In the genomic region with DNA sequence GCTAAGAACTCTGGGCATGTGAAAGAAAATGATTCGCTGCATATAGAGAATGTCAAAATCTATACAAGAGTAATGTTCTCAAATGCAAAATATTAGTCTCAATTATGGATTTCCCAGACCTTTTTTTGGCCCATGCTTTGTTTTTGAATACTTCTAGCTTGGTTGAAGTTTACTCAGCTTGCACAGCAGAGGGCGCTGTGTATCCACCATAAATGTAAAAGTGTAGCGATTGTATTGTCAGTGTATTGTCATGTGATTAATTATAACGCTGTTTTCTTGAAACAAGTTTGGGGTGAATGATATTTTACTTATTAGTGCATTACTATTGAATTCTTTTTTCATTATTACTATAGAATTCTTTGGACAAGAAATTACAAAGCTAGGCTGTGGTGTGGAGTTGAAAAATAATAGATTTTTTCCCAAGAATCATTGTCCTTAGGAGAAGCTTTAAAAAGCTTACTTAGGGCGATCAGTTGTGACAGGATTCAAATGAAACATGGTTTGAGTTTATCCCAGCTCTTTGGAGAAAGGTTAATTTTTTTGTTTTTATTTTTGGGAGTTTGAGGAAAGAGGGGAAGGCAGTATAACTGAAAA, we compare ENCODE assay signal across 8 cellular contexts.
DNase-seq lines count a peak whose midpoint lies in the region; FAIRE-seq and TF ChIP-seq lines count a peak whose summit lies in the region.

No MANE protein-coding gene starts in this region.

- BruUV-seq in Calu3 (replicated peaks; lab: Mats Ljungman, UMichigan), result no TSS peak

- no peaks in the 10 kb centered on the region for H3K27me3 ChIP-seq in HL-60 (ENCODE audit: insufficient read depth, poor library complexity, severe bottlenecking)

- H3K27ac ChIP-seq in HL-60 (replicated peaks), result no peak overlapping the region

- H3K4me3 ChIP-seq in HL-60 (replicated peaks; ENCODE audit: insufficient read depth, low read length), result no peak overlapping the region
- H3K4me3 ChIP-seq in foreskin fibroblast (ENCODE audit: low read depth in 1 of 2, low read length in 2 of 2), result no peak overlapping the region

- TF ChIP-seq CTCF in Calu3 (IDR thresholded peaks at IDR 0.05; ENCODE audit: unreplicated experiment), result peak; percentile 69
- TF ChIP-seq CTCF in GM20000 (IDR thresholded peaks at IDR 0.05; ENCODE audit: extremely low read depth, missing control alignments), result peak; percentile 76
- TF ChIP-seq CTCF in HL-60 (IDR thresholded peaks at IDR 0.05; ENCODE audit: insufficient read depth, low read length), result peak; percentile 79
- peak; percentile 74 for TF ChIP-seq CTCF in foreskin fibroblast (IDR thresholded peaks at IDR 0.05; ENCODE audit: low read depth, low read length)

- no peaks in the 10 kb centered on the region for H3K27me3 Mint-ChIP-seq in Calu3 (ENCODE audit: unreplicated experiment)
- no peaks in the 10 kb centered on the region for H3K27me3 Mint-ChIP-seq in activated T-helper 2 cell treated with anti-CD3 and anti-CD28 coated beads, Interferon-gamma antibody, Interleukin-2, Interleukin-4, amounts not matched to agents 10 μg/mL and 5 μg/mL and 100 μg/mL, durations not matched to agents 14 hours and 24 hours and 36 hours (ENCODE audit: low read depth)

- intact Hi-C loops in Calu3 (cut with micrococcal nuclease; ENCODE audit: unreplicated experiment), result loop anchor here (1.0 to 10.0 kb wide), 6 partner anchors 59 to 1544 kb away; no protein-coding TSS in a partner anchor
- intact Hi-C loops in activated T-helper 2 cell treated with anti-CD3 and anti-CD28 coated beads, Interferon-gamma antibody, Interleukin-2, Interleukin-4, amounts not matched to agents 10 μg/mL and 5 μg/mL and 100 μg/mL, durations not matched to agents 14 hours and 24 hours and 36 hours (cut with micrococcal nuclease), result loop anchor here (2.0 to 5.0 kb wide), 2 partner anchors 62 to 219 kb away; no protein-coding TSS in a partner anchor

- H3K27ac Mint-ChIP-seq in Calu3 (ENCODE audit: unreplicated experiment), result no peak overlapping the region
- no peak overlapping the region for H3K27ac Mint-ChIP-seq in activated T-helper 2 cell treated with anti-CD3 and anti-CD28 coated beads, Interferon-gamma antibody, Interleukin-2, Interleukin-4, amounts not matched to agents 10 μg/mL and 5 μg/mL and 100 μg/mL, durations not matched to agents 14 hours and 24 hours and 36 hours

- H3K4me3 Mint-ChIP-seq in Calu3 (ENCODE audit: low read depth, unreplicated experiment), result no peak overlapping the region
- H3K4me3 Mint-ChIP-seq in activated T-helper 2 cell treated with anti-CD3 and anti-CD28 coated beads, Interferon-gamma antibody, Interleukin-2, Interleukin-4, amounts not matched to agents 10 μg/mL and 5 μg/mL and 100 μg/mL, durations not matched to agents 14 hours and 24 hours and 36 hours (ENCODE audit: low read depth), result no peak overlapping the region

- CTCF ChIA-PET in Calu3 (lab: Charles Lee), result interaction anchor here (0.6 to 1.3 kb wide), 4 partner anchors 10 to 61 kb away, joined by 3 to 8 read pairs (median 3); no protein-coding TSS in a partner anchor

- FAIRE-seq in urothelium cell line (lab: Jason Lieb, UNC), result no peak

- no peaks in the 10 kb centered on the region for H3K9me3 Mint-ChIP-seq in Calu3 (ENCODE audit: low read depth, unreplicated experiment)
- no peaks in the 10 kb centered on the region for H3K9me3 Mint-ChIP-seq in activated T-helper 2 cell treated with anti-CD3 and anti-CD28 coated beads, Interferon-gamma antibody, Interleukin-2, Interleukin-4, amounts not matched to agents 10 μg/mL and 5 μg/mL and 100 μg/mL, durations not matched to agents 14 hours and 24 hours and 36 hours

- DNase-seq in Calu3, result peak; percentile 62
- DNase-seq in GM20000 (ENCODE audit: low spot score), result peak; percentile 34
- peak; percentile 15 to 75 for DNase-seq in HL-60 (ENCODE audit: low read depth in 1 of 2, low spot score in 1 of 2)
- peak; percentile 43 for DNase-seq in RPMI7951 (ENCODE audit: low read depth)
- DNase-seq in activated T-helper 2 cell treated with anti-CD3 and anti-CD28 coated beads, Interferon-gamma antibody, Interleukin-2, Interleukin-4, amounts not matched to agents 10 μg/mL and 5 μg/mL and 100 μg/mL, durations not matched to agents 14 hours and 24 hours and 36 hours (ENCODE audit: low spot score), result peak; percentile 32
- peak; percentile 28 to 72 for DNase-seq in foreskin fibroblast
- DNase-seq in pons (ENCODE audit: low spot score), result peak; percentile 75
- peak; percentile 23 for DNase-seq in urothelium cell line (ENCODE audit: low spot score)

- no peaks in the 10 kb centered on the region for H3K4me1 Mint-ChIP-seq in Calu3 (ENCODE audit: low read depth, unreplicated experiment)
- peaks cover 7% of the 10 kb centered on the region for H3K4me1 Mint-ChIP-seq in activated T-helper 2 cell treated with anti-CD3 and anti-CD28 coated beads, Interferon-gamma antibody, Interleukin-2, Interleukin-4, amounts not matched to agents 10 μg/mL and 5 μg/mL and 100 μg/mL, durations not matched to agents 14 hours and 24 hours and 36 hours (ENCODE audit: low read depth)

- no peaks in the 10 kb centered on the region for H3K36me3 Mint-ChIP-seq in Calu3 (ENCODE audit: insufficient read depth, unreplicated experiment)
- peaks cover 29% of the 10 kb centered on the region for H3K36me3 Mint-ChIP-seq in activated T-helper 2 cell treated with anti-CD3 and anti-CD28 coated beads, Interferon-gamma antibody, Interleukin-2, Interleukin-4, amounts not matched to agents 10 μg/mL and 5 μg/mL and 100 μg/mL, durations not matched to agents 14 hours and 24 hours and 36 hours (ENCODE audit: low read depth)

Comparison
In these comparisons a context has a peak if more than half of its experiments do, and no peak if none do; other contexts are left out.
1. DNase-seq: peak in every context shown above with its lines; median percentile 75 in pons; 62 in Calu3; 50 in foreskin fibroblast; 45 in HL-60; 43 in RPMI7951; 34 in GM20000; 32 in activated T-helper 2 cell treated with anti-CD3 and anti-CD28 coated beads, Interferon-gamma antibody, Interleukin-2, Interleukin-4, amounts not matched to agents 10 μg/mL and 5 μg/mL and 100 μg/mL, durations not matched to agents 14 hours and 24 hours and 36 hours; 23 in urothelium cell line.